Comparison of ENCODE assay signal across 2 cellular contexts in the genomic region with DNA sequence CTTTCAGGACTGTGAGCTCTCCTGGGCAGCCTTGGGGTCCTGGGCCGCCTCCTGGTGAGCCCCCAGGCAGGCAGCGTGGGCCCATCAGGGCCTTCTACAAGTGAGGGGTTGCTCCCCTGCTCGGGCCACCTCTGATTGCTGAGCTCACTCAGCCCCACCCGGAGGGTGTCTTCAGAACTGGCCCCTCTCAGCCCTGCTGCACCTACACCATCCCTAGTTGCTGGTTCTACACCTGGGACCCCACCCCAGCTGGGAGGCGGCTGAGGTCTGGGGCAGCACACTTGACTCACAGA.
TF ChIP-seq lines count a peak whose summit lies in the region.

No MANE protein-coding gene starts in this region.

TF ChIP-seq in GM23338, 12 proteins besides CTCF, POLR2A, EP300 and RAD21:
- TF ChIP-seq, protein P1, sequence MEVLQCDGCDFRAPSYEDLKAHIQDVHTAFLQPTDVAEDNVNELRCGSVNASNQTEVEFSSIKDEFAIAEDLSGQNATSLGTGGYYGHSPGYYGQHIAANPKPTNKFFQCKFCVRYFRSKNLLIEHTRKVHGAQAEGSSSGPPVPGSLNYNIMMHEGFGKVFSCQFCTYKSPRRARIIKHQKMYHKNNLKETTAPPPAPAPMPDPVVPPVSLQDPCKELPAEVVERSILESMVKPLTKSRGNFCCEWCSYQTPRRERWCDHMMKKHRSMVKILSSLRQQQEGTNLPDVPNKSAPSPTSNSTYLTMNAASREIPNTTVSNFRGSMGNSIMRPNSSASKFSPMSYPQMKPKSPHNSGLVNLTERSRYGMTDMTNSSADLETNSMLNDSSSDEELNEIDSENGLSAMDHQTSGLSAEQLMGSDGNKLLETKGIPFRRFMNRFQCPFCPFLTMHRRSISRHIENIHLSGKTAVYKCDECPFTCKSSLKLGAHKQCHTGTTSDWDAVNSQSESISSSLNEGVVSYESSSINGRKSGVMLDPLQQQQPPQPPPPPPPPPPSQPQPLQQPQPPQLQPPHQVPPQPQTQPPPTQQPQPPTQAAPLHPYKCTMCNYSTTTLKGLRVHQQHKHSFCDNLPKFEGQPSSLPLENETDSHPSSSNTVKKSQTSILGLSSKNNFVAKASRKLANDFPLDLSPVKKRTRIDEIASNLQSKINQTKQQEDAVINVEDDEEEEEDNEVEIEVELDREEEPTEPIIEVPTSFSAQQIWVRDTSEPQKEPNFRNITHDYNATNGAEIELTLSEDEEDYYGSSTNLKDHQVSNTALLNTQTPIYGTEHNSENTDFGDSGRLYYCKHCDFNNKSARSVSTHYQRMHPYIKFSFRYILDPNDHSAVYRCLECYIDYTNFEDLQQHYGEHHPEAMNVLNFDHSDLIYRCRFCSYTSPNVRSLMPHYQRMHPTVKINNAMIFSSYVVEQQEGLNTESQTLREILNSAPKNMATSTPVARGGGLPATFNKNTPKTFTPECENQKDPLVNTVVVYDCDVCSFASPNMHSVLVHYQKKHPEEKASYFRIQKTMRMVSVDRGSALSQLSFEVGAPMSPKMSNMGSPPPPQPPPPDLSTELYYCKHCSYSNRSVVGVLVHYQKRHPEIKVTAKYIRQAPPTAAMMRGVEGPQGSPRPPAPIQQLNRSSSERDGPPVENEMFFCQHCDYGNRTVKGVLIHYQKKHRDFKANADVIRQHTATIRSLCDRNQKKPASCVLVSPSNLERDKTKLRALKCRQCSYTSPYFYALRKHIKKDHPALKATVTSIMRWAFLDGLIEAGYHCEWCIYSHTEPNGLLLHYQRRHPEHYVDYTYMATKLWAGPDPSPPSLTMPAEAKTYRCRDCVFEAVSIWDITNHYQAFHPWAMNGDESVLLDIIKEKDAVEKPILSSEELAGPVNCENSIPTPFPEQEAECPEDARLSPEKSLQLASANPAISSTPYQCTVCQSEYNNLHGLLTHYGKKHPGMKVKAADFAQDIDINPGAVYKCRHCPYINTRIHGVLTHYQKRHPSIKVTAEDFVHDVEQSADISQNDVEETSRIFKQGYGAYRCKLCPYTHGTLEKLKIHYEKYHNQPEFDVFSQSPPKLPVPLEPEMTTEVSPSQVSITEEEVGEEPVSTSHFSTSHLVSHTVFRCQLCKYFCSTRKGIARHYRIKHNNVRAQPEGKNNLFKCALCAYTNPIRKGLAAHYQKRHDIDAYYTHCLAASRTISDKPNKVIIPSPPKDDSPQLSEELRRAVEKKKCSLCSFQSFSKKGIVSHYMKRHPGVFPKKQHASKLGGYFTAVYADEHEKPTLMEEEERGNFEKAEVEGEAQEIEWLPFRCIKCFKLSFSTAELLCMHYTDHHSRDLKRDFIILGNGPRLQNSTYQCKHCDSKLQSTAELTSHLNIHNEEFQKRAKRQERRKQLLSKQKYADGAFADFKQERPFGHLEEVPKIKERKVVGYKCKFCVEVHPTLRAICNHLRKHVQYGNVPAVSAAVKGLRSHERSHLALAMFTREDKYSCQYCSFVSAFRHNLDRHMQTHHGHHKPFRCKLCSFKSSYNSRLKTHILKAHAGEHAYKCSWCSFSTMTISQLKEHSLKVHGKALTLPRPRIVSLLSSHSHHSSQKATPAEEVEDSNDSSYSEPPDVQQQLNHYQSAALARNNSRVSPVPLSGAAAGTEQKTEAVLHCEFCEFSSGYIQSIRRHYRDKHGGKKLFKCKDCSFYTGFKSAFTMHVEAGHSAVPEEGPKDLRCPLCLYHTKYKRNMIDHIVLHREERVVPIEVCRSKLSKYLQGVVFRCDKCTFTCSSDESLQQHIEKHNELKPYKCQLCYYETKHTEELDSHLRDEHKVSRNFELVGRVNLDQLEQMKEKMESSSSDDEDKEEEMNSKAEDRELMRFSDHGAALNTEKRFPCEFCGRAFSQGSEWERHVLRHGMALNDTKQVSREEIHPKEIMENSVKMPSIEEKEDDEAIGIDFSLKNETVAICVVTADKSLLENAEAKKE (CRISPR knock-in tag; IDR thresholded peaks at IDR 0.05), result no peak
- TF ChIP-seq EZH2 (IDR thresholded peaks at IDR 0.05; ENCODE audit: low read depth, unreplicated experiment), result no peak

TF ChIP-seq in WTC11, 78 proteins besides CTCF, POLR2A, EP300 and RAD21 (continued from another document):
- TF ChIP-seq, protein P2, sequence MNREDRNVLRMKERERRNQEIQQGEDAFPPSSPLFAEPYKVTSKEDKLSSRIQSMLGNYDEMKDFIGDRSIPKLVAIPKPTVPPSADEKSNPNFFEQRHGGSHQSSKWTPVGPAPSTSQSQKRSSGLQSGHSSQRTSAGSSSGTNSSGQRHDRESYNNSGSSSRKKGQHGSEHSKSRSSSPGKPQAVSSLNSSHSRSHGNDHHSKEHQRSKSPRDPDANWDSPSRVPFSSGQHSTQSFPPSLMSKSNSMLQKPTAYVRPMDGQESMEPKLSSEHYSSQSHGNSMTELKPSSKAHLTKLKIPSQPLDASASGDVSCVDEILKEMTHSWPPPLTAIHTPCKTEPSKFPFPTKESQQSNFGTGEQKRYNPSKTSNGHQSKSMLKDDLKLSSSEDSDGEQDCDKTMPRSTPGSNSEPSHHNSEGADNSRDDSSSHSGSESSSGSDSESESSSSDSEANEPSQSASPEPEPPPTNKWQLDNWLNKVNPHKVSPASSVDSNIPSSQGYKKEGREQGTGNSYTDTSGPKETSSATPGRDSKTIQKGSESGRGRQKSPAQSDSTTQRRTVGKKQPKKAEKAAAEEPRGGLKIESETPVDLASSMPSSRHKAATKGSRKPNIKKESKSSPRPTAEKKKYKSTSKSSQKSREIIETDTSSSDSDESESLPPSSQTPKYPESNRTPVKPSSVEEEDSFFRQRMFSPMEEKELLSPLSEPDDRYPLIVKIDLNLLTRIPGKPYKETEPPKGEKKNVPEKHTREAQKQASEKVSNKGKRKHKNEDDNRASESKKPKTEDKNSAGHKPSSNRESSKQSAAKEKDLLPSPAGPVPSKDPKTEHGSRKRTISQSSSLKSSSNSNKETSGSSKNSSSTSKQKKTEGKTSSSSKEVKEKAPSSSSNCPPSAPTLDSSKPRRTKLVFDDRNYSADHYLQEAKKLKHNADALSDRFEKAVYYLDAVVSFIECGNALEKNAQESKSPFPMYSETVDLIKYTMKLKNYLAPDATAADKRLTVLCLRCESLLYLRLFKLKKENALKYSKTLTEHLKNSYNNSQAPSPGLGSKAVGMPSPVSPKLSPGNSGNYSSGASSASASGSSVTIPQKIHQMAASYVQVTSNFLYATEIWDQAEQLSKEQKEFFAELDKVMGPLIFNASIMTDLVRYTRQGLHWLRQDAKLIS (CRISPR knock-in tag; IDR thresholded peaks at IDR 0.05; ENCODE audit: borderline replicate concordance), result no peak
- TF ChIP-seq ZNF121 (CRISPR knock-in tag; IDR thresholded peaks at IDR 0.05) (no peak), TP53 (CRISPR knock-in tag; IDR thresholded peaks at IDR 0.05) (no peak), ZNF138 (CRISPR knock-in tag; conservative IDR thresholded peaks at IDR 0.05) (no peak), NR2C2 (CRISPR knock-in tag; IDR thresholded peaks at IDR 0.05) (no peak), GRHL2 (CRISPR knock-in tag; IDR thresholded peaks at IDR 0.05; ENCODE audit: insufficient replicate concordance, severe bottlenecking) (no peak), CREB1 (CRISPR knock-in tag; IDR thresholded peaks at IDR 0.05) (no peak)
- TF ChIP-seq, protein P3, sequence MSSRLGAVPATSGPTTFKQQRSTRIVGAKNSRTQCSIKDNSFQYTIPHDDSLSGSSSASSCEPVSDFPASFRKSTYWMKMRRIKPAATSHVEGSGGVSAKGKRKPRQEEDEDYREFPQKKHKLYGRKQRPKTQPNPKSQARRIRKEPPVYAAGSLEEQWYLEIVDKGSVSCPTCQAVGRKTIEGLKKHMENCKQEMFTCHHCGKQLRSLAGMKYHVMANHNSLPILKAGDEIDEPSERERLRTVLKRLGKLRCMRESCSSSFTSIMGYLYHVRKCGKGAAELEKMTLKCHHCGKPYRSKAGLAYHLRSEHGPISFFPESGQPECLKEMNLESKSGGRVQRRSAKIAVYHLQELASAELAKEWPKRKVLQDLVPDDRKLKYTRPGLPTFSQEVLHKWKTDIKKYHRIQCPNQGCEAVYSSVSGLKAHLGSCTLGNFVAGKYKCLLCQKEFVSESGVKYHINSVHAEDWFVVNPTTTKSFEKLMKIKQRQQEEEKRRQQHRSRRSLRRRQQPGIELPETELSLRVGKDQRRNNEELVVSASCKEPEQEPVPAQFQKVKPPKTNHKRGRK (CRISPR knock-in tag; IDR thresholded peaks at IDR 0.05; ENCODE audit: borderline replicate concordance), result no peak
- TF ChIP-seq, protein P4, sequence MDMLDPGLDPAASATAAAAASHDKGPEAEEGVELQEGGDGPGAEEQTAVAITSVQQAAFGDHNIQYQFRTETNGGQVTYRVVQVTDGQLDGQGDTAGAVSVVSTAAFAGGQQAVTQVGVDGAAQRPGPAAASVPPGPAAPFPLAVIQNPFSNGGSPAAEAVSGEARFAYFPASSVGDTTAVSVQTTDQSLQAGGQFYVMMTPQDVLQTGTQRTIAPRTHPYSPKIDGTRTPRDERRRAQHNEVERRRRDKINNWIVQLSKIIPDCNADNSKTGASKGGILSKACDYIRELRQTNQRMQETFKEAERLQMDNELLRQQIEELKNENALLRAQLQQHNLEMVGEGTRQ (CRISPR knock-in tag; IDR thresholded peaks at IDR 0.05), result no peak
- TF ChIP-seq, protein P5, sequence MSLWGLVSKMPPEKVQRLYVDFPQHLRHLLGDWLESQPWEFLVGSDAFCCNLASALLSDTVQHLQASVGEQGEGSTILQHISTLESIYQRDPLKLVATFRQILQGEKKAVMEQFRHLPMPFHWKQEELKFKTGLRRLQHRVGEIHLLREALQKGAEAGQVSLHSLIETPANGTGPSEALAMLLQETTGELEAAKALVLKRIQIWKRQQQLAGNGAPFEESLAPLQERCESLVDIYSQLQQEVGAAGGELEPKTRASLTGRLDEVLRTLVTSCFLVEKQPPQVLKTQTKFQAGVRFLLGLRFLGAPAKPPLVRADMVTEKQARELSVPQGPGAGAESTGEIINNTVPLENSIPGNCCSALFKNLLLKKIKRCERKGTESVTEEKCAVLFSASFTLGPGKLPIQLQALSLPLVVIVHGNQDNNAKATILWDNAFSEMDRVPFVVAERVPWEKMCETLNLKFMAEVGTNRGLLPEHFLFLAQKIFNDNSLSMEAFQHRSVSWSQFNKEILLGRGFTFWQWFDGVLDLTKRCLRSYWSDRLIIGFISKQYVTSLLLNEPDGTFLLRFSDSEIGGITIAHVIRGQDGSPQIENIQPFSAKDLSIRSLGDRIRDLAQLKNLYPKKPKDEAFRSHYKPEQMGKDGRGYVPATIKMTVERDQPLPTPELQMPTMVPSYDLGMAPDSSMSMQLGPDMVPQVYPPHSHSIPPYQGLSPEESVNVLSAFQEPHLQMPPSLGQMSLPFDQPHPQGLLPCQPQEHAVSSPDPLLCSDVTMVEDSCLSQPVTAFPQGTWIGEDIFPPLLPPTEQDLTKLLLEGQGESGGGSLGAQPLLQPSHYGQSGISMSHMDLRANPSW (CRISPR knock-in tag; conservative IDR thresholded peaks at IDR 0.05; ENCODE audit: low read depth), result no peak
- TF ChIP-seq, protein P6, sequence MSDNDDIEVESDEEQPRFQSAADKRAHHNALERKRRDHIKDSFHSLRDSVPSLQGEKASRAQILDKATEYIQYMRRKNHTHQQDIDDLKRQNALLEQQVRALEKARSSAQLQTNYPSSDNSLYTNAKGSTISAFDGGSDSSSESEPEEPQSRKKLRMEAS (CRISPR knock-in tag; IDR thresholded peaks at IDR 0.05), result no peak
